In the genomic region with DNA sequence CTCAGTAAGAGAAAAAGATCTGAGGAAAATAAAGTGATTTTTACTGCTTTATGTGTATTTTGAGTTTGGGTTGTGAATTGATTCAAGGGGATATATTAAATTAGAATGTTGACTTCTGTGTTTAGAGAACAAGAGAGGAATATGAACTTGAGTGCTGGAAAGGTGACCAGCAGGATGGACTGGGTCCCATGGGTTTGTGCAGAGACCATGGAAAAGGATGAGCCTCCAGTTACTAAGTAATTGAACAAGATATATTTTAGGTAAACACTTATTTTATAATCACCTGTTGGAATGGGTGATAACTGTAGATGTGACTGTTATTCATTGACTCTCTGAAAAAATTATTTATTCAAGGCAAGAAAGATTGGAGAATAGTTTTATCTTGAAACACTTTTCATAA, we compare ENCODE assay signal across 16 cellular contexts.
DNase-seq lines count a peak whose midpoint lies in the region; ATAC-seq and TF ChIP-seq lines count a peak whose summit lies in the region.
"Had no signal": no experiment of that assay in that cellular context is flagged by ENCODE, and none has a peak within 500 bp of the region (broad histone marks: within the 10 kb centered on the region; RNA-seq: fewer than 3 reads in every experiment).

No MANE protein-coding gene starts in this region.

- no peak for TF ChIP-seq EP300 in esophagus muscularis mucosa (IDR thresholded peaks at IDR 0.05)

- TF ChIP-seq CTCF in HL-60 (IDR thresholded peaks at IDR 0.05; ENCODE audit: insufficient read depth, low read length) (no peak), esophagus muscularis mucosa (IDR thresholded peaks at IDR 0.05) (no peak)

- no peak for TF ChIP-seq POLR2A in esophagus muscularis mucosa (IDR thresholded peaks at IDR 0.05; ENCODE audit: low read depth)

- no peaks in the 10 kb centered on the region for H3K9me3 ChIP-seq in esophagus muscularis mucosa
- H3K9me3 ChIP-seq: BE2C, BLaER1, Caco-2 had no signal

- ATAC-seq in HG02678 (IDR thresholded peaks at IDR 0.05; ENCODE audit: unreplicated experiment), result no peak
- ATAC-seq: CD8-positive, alpha-beta T cell had no signal

- H3K4me1 ChIP-seq in esophagus muscularis mucosa, result peaks cover 3 to 16% (median 8%) of the 10 kb centered on the region in 4 donors
- H3K4me1 ChIP-seq: BE2C had no signal

- H3K27ac ChIP-seq in HL-60 (replicated peaks), result peak overlapping the region; percentile 96
- H3K27ac ChIP-seq in esophagus muscularis mucosa (replicated peaks in 1 of 4), result no peak overlapping the region
- H3K27ac ChIP-seq: BLaER1 had no signal

- H3K4me3 ChIP-seq in HL-60 (replicated peaks; ENCODE audit: insufficient read depth, low read length), result no peak overlapping the region
- no peak overlapping the region for H3K4me3 ChIP-seq in esophagus muscularis mucosa
- H3K4me3 ChIP-seq: BLaER1 had no signal

- DNase-seq in HL-60 (ENCODE audit: low read depth in 1 of 2, low spot score in 1 of 2) (no peak), esophagus muscularis mucosa (ENCODE audit: extremely low spot score) (peak; percentile 55), NCI-H524 (lab: John Stamatoyannopoulos, UW) (no peak), glomerular visceral epithelial cell (ENCODE audit: extremely low spot score) (no peak)
- DNase-seq: 8988T; ACHN; BE2C; C1 segment of cervical spinal cord; Caco-2; Calu3; CD4-positive, alpha-beta T cell; CD8-positive, alpha-beta T cell; DMS79 treated with DMSO at 0.1 percent for 48 hours; GF-D8 had no signal

- intact Hi-C loops in esophagus muscularis mucosa (cut with DNase I), result no loop called here

- H3K27me3 ChIP-seq in HL-60 (ENCODE audit: insufficient read depth, poor library complexity, severe bottlenecking), result no peaks in the 10 kb centered on the region
- H3K27me3 ChIP-seq in esophagus muscularis mucosa, result peaks cover 0 to 12% (median 0%) of the 10 kb centered on the region in 4 donors

- H3K36me3 ChIP-seq in esophagus muscularis mucosa, result no peaks in the 10 kb centered on the region
- H3K36me3 ChIP-seq: BE2C, BLaER1 had no signal
